In the genomic region with DNA sequence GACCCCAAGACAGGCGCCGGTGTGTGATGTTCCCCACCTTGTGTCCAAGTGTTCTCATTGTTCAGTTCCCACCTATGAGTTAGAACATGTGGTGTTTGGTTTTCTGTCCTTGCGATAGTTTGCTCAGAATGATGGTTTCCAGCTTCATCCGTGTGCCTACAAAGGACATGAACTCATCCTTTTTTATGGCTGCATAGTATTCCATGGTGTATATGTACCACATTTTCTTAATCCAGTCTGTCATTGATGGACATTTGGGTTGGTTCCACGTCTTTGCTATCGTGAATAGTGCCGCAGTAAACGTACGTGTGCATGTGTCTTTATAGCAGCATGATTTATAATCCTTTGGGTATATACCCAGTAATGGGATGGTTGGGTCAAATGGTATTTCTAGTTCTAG, we compare ENCODE assay signal across 4 cellular contexts. TPM values are rescaled to one million over a fixed set of nuclear protein-coding genes. Genes with fewer than 3 reads are reported as not detected.
"Had no signal": no experiment of that assay in that cellular context is flagged by ENCODE, and none has a peak within 500 bp of the region (broad histone marks: within the 10 kb centered on the region; RNA-seq: fewer than 3 reads in every experiment).

No MANE protein-coding gene starts in this region.

RNA-seq across cellular contexts. Expression of gene SCYGR2, which starts 58.3 kb away (rescaled TPM):
- total RNA-seq: HT-29, HT1080, IMR-90 had no signal
- polyA plus RNA-seq: IgD-negative memory B cell, IMR-90 had no signal
